Comparison of ENCODE assay signal across 10 cellular contexts in the genomic region with DNA sequence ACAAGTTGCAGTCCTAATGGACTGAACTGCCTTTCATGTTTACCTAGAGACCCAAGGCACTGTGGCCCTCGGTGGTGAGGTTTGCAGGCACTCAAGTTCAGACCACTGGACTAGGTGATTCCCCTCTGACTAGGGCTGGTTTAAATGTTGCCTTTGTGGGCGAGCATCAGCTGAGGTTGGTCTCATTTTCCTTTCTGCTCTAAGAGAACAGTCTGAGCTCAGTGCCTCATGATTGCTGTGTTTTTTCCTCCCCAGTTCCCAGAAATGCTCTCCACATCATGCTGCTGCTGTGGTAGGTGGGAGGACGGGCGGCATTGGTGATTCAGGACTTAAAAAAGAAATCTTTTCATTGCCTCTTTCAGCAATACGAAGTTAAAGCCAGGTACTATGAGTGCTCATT.
DNase-seq lines count a peak whose midpoint lies in the region; ATAC-seq and TF ChIP-seq lines count a peak whose summit lies in the region.
"Had no signal": no experiment of that assay in that cellular context is flagged by ENCODE, and none has a peak within 500 bp of the region (broad histone marks: within the 10 kb centered on the region; RNA-seq: fewer than 3 reads in every experiment).

No MANE protein-coding gene starts in this region.

- H3K27ac ChIP-seq in vagina (no peak overlapping the region), hepatocyte (no peak overlapping the region)

- H3K36me3 ChIP-seq in vagina (no peaks in the 10 kb centered on the region), hepatocyte (replicated peaks; ENCODE audit: insufficient read depth, low read depth) (no peaks in the 10 kb centered on the region)

- ATAC-seq in GM18870 (IDR thresholded peaks at IDR 0.05; ENCODE audit: unreplicated experiment) (peak; percentile 94), GM21515 (IDR thresholded peaks at IDR 0.05; ENCODE audit: unreplicated experiment) (peak; percentile 95), HG03175 (IDR thresholded peaks at IDR 0.05; ENCODE audit: unreplicated experiment) (peak; percentile 88), naive B cell (ENCODE audit: low read depth in 2 of 2) (peak; percentile 61 to 79), Right ventricle myocardium inferior (no peak)
- ATAC-seq: HepG2 had no signal

- H3K9me3 Mint-ChIP-seq in naive B cell: peaks cover 14 to 40% (median 31%) of the 10 kb centered on the region in 7 donors

- H3K27me3 ChIP-seq in vagina: no peaks in the 10 kb centered on the region
- H3K27me3 ChIP-seq in hepatocyte: no peaks in the 10 kb centered on the region

- H3K4me1 ChIP-seq in vagina (no peaks in the 10 kb centered on the region), hepatocyte (ENCODE audit: insufficient read depth) (no peaks in the 10 kb centered on the region)

- H4K20me1 ChIP-seq in hepatocyte (ENCODE audit: insufficient read depth, poor library complexity, severe bottlenecking): no peaks in the 10 kb centered on the region

- intact Hi-C loops in Right ventricle myocardium inferior (cut with DNase I): loop anchor here (10.0 kb wide), 1 partner anchor 429 kb away; no protein-coding TSS in a partner anchor
- intact Hi-C loops in vagina (cut with DNase I): no loop called here

- peak overlapping the region; percentile 27 to 96 (median 74) for H3K27ac Mint-ChIP-seq in naive B cell
- H3K27ac Mint-ChIP-seq: nephron progenitor cell had no signal

- no peaks in the 10 kb centered on the region for H3K9me3 ChIP-seq in vagina
- H3K9me3 ChIP-seq in hepatocyte (ENCODE audit: low read depth): no peaks in the 10 kb centered on the region

- no peak overlapping the region for H3K4me3 ChIP-seq in vagina
- no peak overlapping the region for H3K4me3 ChIP-seq in hepatocyte

- H3K79me2 ChIP-seq in hepatocyte: no peaks in the 10 kb centered on the region

- H3K4me1 Mint-ChIP-seq in naive B cell: peaks cover 9 to 71% (median 41%) of the 10 kb centered on the region in 3 donors
- H3K4me1 Mint-ChIP-seq: nephron progenitor cell had no signal

- no peak for TF ChIP-seq POLR2A in vagina (IDR thresholded peaks at IDR 0.05)

- peak overlapping the region; percentile 57 to 93 (median 90) for H3K4me3 Mint-ChIP-seq in naive B cell
- H3K4me3 Mint-ChIP-seq: nephron progenitor cell had no signal

- H2AFZ ChIP-seq in hepatocyte: no peak overlapping the region

- no peaks in the 10 kb centered on the region for H3K9me2 ChIP-seq in hepatocyte (replicated peaks; ENCODE audit: insufficient read depth)

- 92% methylated on average over 5 of the region's 5 CpGs for WGBS in hepatocyte (ENCODE audit: low lambda C conversion rate, missing lambda C conversion rate)

- peaks cover 30 to 33% of the 10 kb centered on the region in 2 donors for H3K36me3 Mint-ChIP-seq in naive B cell

- no peak for TF ChIP-seq CTCF in vagina (IDR thresholded peaks at IDR 0.05)
- no peak for TF ChIP-seq CTCF in hepatocyte (IDR thresholded peaks at IDR 0.05; ENCODE audit: poor library complexity)

- no peak for DNase-seq in naive B cell
- no peak for DNase-seq in Right ventricle myocardium inferior (ENCODE audit: missing footprints)
- DNase-seq in vagina (ENCODE audit: extremely low spot score in 2 of 2): no peak
- DNase-seq in hepatocyte (ENCODE audit: low spot score): no peak
- DNase-seq in SHP77 (lab: John Stamatoyannopoulos, UW): no peak
- DNase-seq: nephron progenitor cell had no signal

- H3K27me3 Mint-ChIP-seq in naive B cell: no peaks in the 10 kb centered on the region

- H3K4me2 ChIP-seq in hepatocyte: no peak overlapping the region
